Comparison of ENCODE assay signal across 1 cellular context in the genomic region with DNA sequence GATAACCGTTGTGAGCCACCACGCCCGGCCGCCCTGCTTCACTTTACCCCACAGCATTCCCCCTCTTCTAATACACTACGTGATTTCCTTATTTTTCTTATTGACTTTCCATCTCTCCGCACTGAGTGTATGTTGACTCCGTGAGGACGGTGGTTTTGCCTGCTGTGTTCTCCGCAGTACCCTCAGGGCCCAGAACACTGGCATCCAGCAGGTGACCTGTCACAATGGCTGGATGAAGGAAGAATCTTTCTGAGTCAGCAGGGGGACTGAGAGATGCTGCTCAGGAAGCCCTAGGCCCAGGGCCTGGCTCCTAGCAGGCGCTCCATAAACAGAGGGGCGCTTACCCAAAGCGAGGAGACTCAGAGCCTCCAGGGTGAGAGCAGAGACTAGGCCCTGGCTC.
TF ChIP-seq lines count a peak whose summit lies in the region.

No MANE protein-coding gene starts in this region.

TF ChIP-seq in HepG2, 621 proteins besides CTCF, POLR2A, EP300 and RAD21 (continued from another document):
- TF ChIP-seq, protein P1, sequence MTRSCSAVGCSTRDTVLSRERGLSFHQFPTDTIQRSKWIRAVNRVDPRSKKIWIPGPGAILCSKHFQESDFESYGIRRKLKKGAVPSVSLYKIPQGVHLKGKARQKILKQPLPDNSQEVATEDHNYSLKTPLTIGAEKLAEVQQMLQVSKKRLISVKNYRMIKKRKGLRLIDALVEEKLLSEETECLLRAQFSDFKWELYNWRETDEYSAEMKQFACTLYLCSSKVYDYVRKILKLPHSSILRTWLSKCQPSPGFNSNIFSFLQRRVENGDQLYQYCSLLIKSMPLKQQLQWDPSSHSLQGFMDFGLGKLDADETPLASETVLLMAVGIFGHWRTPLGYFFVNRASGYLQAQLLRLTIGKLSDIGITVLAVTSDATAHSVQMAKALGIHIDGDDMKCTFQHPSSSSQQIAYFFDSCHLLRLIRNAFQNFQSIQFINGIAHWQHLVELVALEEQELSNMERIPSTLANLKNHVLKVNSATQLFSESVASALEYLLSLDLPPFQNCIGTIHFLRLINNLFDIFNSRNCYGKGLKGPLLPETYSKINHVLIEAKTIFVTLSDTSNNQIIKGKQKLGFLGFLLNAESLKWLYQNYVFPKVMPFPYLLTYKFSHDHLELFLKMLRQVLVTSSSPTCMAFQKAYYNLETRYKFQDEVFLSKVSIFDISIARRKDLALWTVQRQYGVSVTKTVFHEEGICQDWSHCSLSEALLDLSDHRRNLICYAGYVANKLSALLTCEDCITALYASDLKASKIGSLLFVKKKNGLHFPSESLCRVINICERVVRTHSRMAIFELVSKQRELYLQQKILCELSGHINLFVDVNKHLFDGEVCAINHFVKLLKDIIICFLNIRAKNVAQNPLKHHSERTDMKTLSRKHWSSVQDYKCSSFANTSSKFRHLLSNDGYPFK (CRISPR knock-in tag; IDR thresholded peaks at IDR 0.05; ENCODE audit: borderline replicate concordance): no peak
- no peak for TF ChIP-seq ZBTB44 (CRISPR knock-in tag; IDR thresholded peaks at IDR 0.05)
- no peak for TF ChIP-seq ZNF776 (CRISPR knock-in tag; IDR thresholded peaks at IDR 0.05)
- TF ChIP-seq ZFX (CRISPR knock-in tag; IDR thresholded peaks at IDR 0.05; ENCODE audit: low read depth): no peak
- TF ChIP-seq, protein P2, sequence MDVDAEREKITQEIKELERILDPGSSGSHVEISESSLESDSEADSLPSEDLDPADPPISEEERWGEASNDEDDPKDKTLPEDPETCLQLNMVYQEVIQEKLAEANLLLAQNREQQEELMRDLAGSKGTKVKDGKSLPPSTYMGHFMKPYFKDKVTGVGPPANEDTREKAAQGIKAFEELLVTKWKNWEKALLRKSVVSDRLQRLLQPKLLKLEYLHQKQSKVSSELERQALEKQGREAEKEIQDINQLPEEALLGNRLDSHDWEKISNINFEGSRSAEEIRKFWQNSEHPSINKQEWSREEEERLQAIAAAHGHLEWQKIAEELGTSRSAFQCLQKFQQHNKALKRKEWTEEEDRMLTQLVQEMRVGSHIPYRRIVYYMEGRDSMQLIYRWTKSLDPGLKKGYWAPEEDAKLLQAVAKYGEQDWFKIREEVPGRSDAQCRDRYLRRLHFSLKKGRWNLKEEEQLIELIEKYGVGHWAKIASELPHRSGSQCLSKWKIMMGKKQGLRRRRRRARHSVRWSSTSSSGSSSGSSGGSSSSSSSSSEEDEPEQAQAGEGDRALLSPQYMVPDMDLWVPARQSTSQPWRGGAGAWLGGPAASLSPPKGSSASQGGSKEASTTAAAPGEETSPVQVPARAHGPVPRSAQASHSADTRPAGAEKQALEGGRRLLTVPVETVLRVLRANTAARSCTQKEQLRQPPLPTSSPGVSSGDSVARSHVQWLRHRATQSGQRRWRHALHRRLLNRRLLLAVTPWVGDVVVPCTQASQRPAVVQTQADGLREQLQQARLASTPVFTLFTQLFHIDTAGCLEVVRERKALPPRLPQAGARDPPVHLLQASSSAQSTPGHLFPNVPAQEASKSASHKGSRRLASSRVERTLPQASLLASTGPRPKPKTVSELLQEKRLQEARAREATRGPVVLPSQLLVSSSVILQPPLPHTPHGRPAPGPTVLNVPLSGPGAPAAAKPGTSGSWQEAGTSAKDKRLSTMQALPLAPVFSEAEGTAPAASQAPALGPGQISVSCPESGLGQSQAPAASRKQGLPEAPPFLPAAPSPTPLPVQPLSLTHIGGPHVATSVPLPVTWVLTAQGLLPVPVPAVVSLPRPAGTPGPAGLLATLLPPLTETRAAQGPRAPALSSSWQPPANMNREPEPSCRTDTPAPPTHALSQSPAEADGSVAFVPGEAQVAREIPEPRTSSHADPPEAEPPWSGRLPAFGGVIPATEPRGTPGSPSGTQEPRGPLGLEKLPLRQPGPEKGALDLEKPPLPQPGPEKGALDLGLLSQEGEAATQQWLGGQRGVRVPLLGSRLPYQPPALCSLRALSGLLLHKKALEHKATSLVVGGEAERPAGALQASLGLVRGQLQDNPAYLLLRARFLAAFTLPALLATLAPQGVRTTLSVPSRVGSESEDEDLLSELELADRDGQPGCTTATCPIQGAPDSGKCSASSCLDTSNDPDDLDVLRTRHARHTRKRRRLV (CRISPR knock-in tag; IDR thresholded peaks at IDR 0.05): no peak
- no peak for TF ChIP-seq ZHX1 (CRISPR knock-in tag; IDR thresholded peaks at IDR 0.05; ENCODE audit: low read depth)
- TF ChIP-seq ZNF747 (CRISPR knock-in tag; IDR thresholded peaks at IDR 0.05; ENCODE audit: borderline replicate concordance): no peak
- TF ChIP-seq RORA (CRISPR knock-in tag; IDR thresholded peaks at IDR 0.05): no peak
